In the genomic region with DNA sequence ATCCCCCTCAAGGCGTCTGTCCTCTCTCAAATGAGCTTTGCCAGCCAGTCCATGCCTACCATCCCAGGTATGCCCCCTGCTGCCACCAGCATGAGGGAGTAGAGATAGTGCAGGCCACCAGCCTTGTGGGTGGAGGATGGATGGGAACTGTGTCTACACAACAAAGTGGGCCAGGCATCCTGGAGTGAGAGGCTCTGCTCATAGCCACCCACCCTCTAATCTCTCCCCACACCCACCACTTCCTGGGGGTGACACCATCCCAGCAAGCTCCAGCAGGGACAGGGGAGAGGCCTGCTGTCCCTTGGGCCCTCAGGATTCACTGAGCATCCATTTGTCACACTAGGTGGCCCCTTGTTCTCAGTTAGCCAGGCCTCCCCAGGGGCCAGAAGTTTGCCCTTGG, we compare ENCODE assay signal across 23 cellular contexts. TPM values are rescaled to one million over a fixed set of nuclear protein-coding genes. Genes with fewer than 3 reads are reported as not detected.
DNase-seq lines count a peak whose midpoint lies in the region; ATAC-seq and TF ChIP-seq lines count a peak whose summit lies in the region.
"Had no signal": no experiment of that assay in that cellular context is flagged by ENCODE, and none has a peak within 500 bp of the region (broad histone marks: within the 10 kb centered on the region; RNA-seq: fewer than 3 reads in every experiment).

No MANE protein-coding gene starts in this region.

- no peak overlapping the region for H3K4me3 ChIP-seq in IMR-90 (ENCODE audit: insufficient read depth, low read depth, low read length)
- H3K4me3 ChIP-seq: A549; BLaER1 treated with 17β-estradiol and CSF1 and Interleukin-3, amounts not matched to agents 10 nM and 100 nM had no signal

- H2AK5ac ChIP-seq in IMR-90 (ENCODE audit: low read depth, low read length): no peak overlapping the region

- H3K27ac Mint-ChIP-seq in immature natural killer cell (no peak overlapping the region), osteocyte (ENCODE audit: unreplicated experiment) (no peak overlapping the region)
- H3K27ac Mint-ChIP-seq: CD4-positive, alpha-beta T cell had no signal

- H3K36me3 ChIP-seq in IMR-90 (ENCODE audit: control insufficient read depth, insufficient read depth, low read length): no peaks in the 10 kb centered on the region
- H3K36me3 ChIP-seq: BE2C had no signal

- CTCF ChIA-PET in IMR-90 (lab: Yijun Ruan, JAX): no interaction called here
- CTCF ChIA-PET in GM10248 (lab: Yijun Ruan, JAX): interaction anchor here (1.2 to 2.6 kb wide), 2 partner anchors 21 to 29 kb away, joined by 3 to 5 read pairs; no protein-coding TSS in a partner anchor

- H3K27me3 Mint-ChIP-seq in immature natural killer cell (ENCODE audit: low read depth in 3 of 3) (peaks cover 0 to 3% (median 0%) of the 10 kb centered on the region in 3 donors), osteocyte (ENCODE audit: unreplicated experiment) (peaks cover 6% of the 10 kb centered on the region)
- H3K27me3 Mint-ChIP-seq: CD4-positive, alpha-beta T cell; CD8-positive, alpha-beta memory T cell had no signal

- intact Hi-C loops in cardiac septum (cut with DNase I) (no loop called here), Right ventricle myocardium inferior (cut with DNase I) (no loop called here), IMR-90 (cut with micrococcal nuclease) (no loop called here)

- no peak for TF ChIP-seq RAD21 in IMR-90 (IDR thresholded peaks at IDR 0.05; ENCODE audit: low read length)

- H4K91ac ChIP-seq in IMR-90 (ENCODE audit: insufficient read depth, low read depth, low read length): no peak overlapping the region

- in situ Hi-C loops in IMR-90 (cut with MboI; ENCODE audit: low sequenced_read_pairs): no loop called here

- H3K27ac ChIP-seq in IMR-90 (ENCODE audit: insufficient read depth, low read length): no peak overlapping the region
- H3K27ac ChIP-seq: A549; BLaER1 treated with 17β-estradiol and CSF1 and Interleukin-3, amounts not matched to agents 10 nM and 100 nM had no signal

- H3K27me3 ChIP-seq in IMR-90 (ENCODE audit: control insufficient read depth, insufficient read depth, low read length): no peaks in the 10 kb centered on the region; the same call in 1 of the 2 replicates
- H3K27me3 ChIP-seq: BE2C; BLaER1 treated with 17β-estradiol and CSF1 and Interleukin-3, amounts not matched to agents 10 nM and 100 nM had no signal

- no peak overlapping the region for H3K4ac ChIP-seq in IMR-90 (ENCODE audit: low read depth, low read length)

- H2AFZ ChIP-seq in IMR-90 (replicated peaks; ENCODE audit: low read length, poor library complexity): peak overlapping the region; percentile 17

- no CpG with 5 or more reads among the region's 1 CpG for whole genome bisulfite sequencing in IMR-90 (ENCODE audit: extremely low coverage in 2 of 2, insufficient read length in 1 of 2), 2 experiments

- no peaks in the 10 kb centered on the region for H3K4me1 Mint-ChIP-seq in immature natural killer cell
- H3K4me1 Mint-ChIP-seq in osteocyte (ENCODE audit: unreplicated experiment): no peaks in the 10 kb centered on the region
- H3K4me1 Mint-ChIP-seq: CD14-positive monocyte; CD8-positive, alpha-beta memory T cell had no signal

- TF ChIP-seq CTCF in IMR-90 (conservative IDR thresholded peaks at IDR 0.05; ENCODE audit: low read depth, low read length) (no peak), GM10248 (IDR thresholded peaks at IDR 0.05; ENCODE audit: control extremely low read depth, extremely low read depth, low read depth, missing control alignments) (no peak), osteocyte (IDR thresholded peaks at IDR 0.05) (no peak)

- no peak overlapping the region for H4K5ac ChIP-seq in IMR-90 (ENCODE audit: low read depth, low read length)

- no peak overlapping the region for H2BK20ac ChIP-seq in IMR-90 (ENCODE audit: low read depth, low read length)

- ATAC-seq in Right ventricle myocardium inferior: no peak
- no peak for ATAC-seq in IMR-90 (ENCODE audit: low read depth)
- ATAC-seq: A549 had no signal

- no peak overlapping the region for H3K14ac ChIP-seq in IMR-90 (replicated peaks; ENCODE audit: low read depth, low read length)

- H3K9me3 ChIP-seq in IMR-90 (ENCODE audit: control insufficient read depth, insufficient read depth, low read length): no peaks in the 10 kb centered on the region
- H3K9me3 ChIP-seq: A549; BE2C; BLaER1 treated with 17β-estradiol and CSF1 and Interleukin-3, amounts not matched to agents 10 nM and 100 nM had no signal

- H4K8ac ChIP-seq in IMR-90 (ENCODE audit: low read depth in 2 of 2, low read length in 2 of 2): no peak overlapping the region

- H3K9me3 Mint-ChIP-seq in immature natural killer cell (no peaks in the 10 kb centered on the region), osteocyte (ENCODE audit: unreplicated experiment) (no peaks in the 10 kb centered on the region)
- H3K9me3 Mint-ChIP-seq: CD14-positive monocyte; CD4-positive, alpha-beta T cell had no signal

- BruUV-seq in IMR-90 (replicated peaks; lab: Mats Ljungman, UMichigan): no TSS peak

- DNase-seq in cardiac septum (ENCODE audit: low spot score) (peak; percentile 31), Right ventricle myocardium inferior (ENCODE audit: missing footprints) (no peak), IMR-90 (no peak), islet precursor cell (peak; percentile 41), immature natural killer cell (no peak), GM10248 (ENCODE audit: extremely low spot score) (no peak), osteocyte (ENCODE audit: extremely low spot score, unreplicated experiment) (no peak)
- DNase-seq: 8988T; ACHN; AML-193; BE2C; CD4-positive, alpha-beta T cell; CD8-positive, alpha-beta memory T cell; DMS 273 treated with DMSO at 0.1 percent for 48 hours; DMS79; GF-D8; GOT3; HCEC 1CT had no signal

- H3K56ac ChIP-seq in IMR-90 (ENCODE audit: extremely low read depth, insufficient read depth, low read length): no peak overlapping the region

- H4K20me1 ChIP-seq in IMR-90 (ENCODE audit: insufficient read depth, low read length): no peaks in the 10 kb centered on the region

- H2BK120ac ChIP-seq in IMR-90 (ENCODE audit: low read depth, low read length): no peak overlapping the region

- H3K9me1 ChIP-seq in IMR-90 (ENCODE audit: insufficient read depth, low read length): no peaks in the 10 kb centered on the region

- POLR2A ChIA-PET in IMR-90 (lab: Charles Lee; ENCODE audit: unreplicated experiment): no interaction called here
- POLR2A ChIA-PET in GM10248 (lab: Yijun Ruan, JAX): no interaction called here

- H3K23ac ChIP-seq in IMR-90 (ENCODE audit: low read depth, low read length): no peak overlapping the region

- no peak for TF ChIP-seq POLR2A in IMR-90 (IDR thresholded peaks at IDR 0.05; ENCODE audit: low read depth, low read length)

- H3K4me3 Mint-ChIP-seq in immature natural killer cell (no peak overlapping the region), osteocyte (ENCODE audit: unreplicated experiment) (no peak overlapping the region)
- H3K4me3 Mint-ChIP-seq: CD14-positive monocyte; CD4-positive, alpha-beta T cell; CD8-positive, alpha-beta memory T cell had no signal

- H3K9ac ChIP-seq in IMR-90 (ENCODE audit: low read depth, low read length): no peak overlapping the region
- H3K9ac ChIP-seq: BLaER1 treated with 17β-estradiol and CSF1 and Interleukin-3, amounts not matched to agents 10 nM and 100 nM had no signal

- no peak overlapping the region for H3K4me2 ChIP-seq in IMR-90 (ENCODE audit: low read depth, low read length)
- H3K4me2 ChIP-seq: A549; BLaER1 treated with 17β-estradiol and CSF1 and Interleukin-3, amounts not matched to agents 10 nM and 100 nM had no signal

- H2BK15ac ChIP-seq in IMR-90 (ENCODE audit: low read depth, low read length): no peak overlapping the region

- no peak overlapping the region for H2AK9ac ChIP-seq in IMR-90 (replicated peaks; ENCODE audit: low read depth, low read length, poor library complexity)

- H3K4me1 ChIP-seq in IMR-90 (ENCODE audit: control insufficient read depth, insufficient read depth, low read length): no peaks in the 10 kb centered on the region
- H3K4me1 ChIP-seq: A549; BE2C; BLaER1 treated with 17β-estradiol and CSF1 and Interleukin-3, amounts not matched to agents 10 nM and 100 nM had no signal

- H3K36me3 Mint-ChIP-seq in immature natural killer cell: peaks cover 37 to 86% (median 54%) of the 10 kb centered on the region in 3 donors
- no peaks in the 10 kb centered on the region for H3K36me3 Mint-ChIP-seq in osteocyte (ENCODE audit: unreplicated experiment)

- H3K18ac ChIP-seq in IMR-90 (ENCODE audit: low read depth, low read length): no peak overlapping the region

- dilution Hi-C loops in IMR-90 (cut with HindIII; ENCODE audit: low sequenced_read_pairs, unreplicated experiment): no loop called here

- no peaks in the 10 kb centered on the region for H3K79me1 ChIP-seq in IMR-90 (ENCODE audit: low read depth in 1 of 2, low read length in 2 of 2)

- no peak overlapping the region for H2BK5ac ChIP-seq in IMR-90 (ENCODE audit: low read depth, low read length, poor library complexity, severe bottlenecking)

TF ChIP-seq in IMR-90, 13 proteins besides CTCF, POLR2A, EP300 and RAD21:
- TF ChIP-seq CHD1 (IDR thresholded peaks at IDR 0.05; ENCODE audit: low read depth, low read length) (no peak), MXI1 (IDR thresholded peaks at IDR 0.05; ENCODE audit: borderline replicate concordance, low read depth, low read length) (no peak), RCOR1 (IDR thresholded peaks at IDR 0.05; ENCODE audit: insufficient replicate concordance, low read length) (no peak)
- TF ChIP-seq, protein P1, sequence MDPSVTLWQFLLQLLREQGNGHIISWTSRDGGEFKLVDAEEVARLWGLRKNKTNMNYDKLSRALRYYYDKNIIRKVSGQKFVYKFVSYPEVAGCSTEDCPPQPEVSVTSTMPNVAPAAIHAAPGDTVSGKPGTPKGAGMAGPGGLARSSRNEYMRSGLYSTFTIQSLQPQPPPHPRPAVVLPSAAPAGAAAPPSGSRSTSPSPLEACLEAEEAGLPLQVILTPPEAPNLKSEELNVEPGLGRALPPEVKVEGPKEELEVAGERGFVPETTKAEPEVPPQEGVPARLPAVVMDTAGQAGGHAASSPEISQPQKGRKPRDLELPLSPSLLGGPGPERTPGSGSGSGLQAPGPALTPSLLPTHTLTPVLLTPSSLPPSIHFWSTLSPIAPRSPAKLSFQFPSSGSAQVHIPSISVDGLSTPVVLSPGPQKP (IDR thresholded peaks at IDR 0.05; ENCODE audit: borderline replicate concordance, low read depth, low read length): no peak
TF ChIP-seq in IMR-90: peak in this region for 0.

RNA-seq across cellular contexts. Expression of gene FOXI1, which starts 25.5 kb away (rescaled TPM):
- total RNA-seq in cardiac septum (not detected), Right ventricle myocardium inferior (not detected), IMR-90 (2012; rRNA removed) (not detected in 2 replicates), osteocyte (not detected in 2 replicates)
- polyA plus RNA-seq in IMR-90 (2012; rRNA removed) (not detected in 2 replicates), immature natural killer cell (not detected)
- polyA plus RNA-seq in IMR-90 (2012; cell fraction: cytosol; rRNA removed): not detected in 2 replicates
- not detected in 2 replicates for polyA plus RNA-seq in IMR-90 (2012; cell fraction: nucleus; rRNA removed; ENCODE audit: low replicate concordance)
- total RNA-seq: CD8-positive, alpha-beta memory T cell; Daoy; G401 had no signal
- polyA plus RNA-seq: A549; CD14-positive monocyte; CD8-positive, alpha-beta memory T cell had no signal

Comparison
In these comparisons a context has a peak if more than half of its experiments do, and no peak if none do; other contexts are left out.
1. DNase-seq: peak in cardiac septum (single experiment) and islet precursor cell (single experiment); none in Right ventricle myocardium inferior (single experiment), IMR-90 (single experiment), immature natural killer cell (0 of 3), GM10248 (single experiment) and osteocyte (single experiment).